Comparison of ENCODE assay signal across 10 cellular contexts in the genomic region with DNA sequence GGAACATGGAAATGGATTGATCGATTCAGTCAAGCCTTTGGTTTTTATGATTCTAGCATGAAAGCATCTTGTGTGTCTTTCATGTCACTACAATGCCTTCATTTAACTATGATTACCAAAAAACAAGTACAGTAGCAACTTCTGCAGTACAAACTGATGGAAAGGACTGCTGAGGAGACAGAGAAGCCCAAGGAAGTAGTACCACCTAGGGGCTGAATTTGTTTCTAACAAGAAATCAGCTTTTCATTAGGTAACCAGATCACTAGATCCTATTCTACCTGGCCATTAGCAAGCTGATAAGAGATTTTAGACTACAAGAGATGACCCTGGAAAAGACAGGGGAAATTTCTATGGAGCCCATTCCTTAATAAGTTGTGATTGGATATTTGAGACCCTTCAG. TPM values are rescaled to one million over a fixed set of nuclear protein-coding genes. Genes with fewer than 3 reads are reported as not detected.
DNase-seq lines count a peak whose midpoint lies in the region; ATAC-seq and TF ChIP-seq lines count a peak whose summit lies in the region.
"Had no signal": no experiment of that assay in that cellular context is flagged by ENCODE, and none has a peak within 500 bp of the region (broad histone marks: within the 10 kb centered on the region; RNA-seq: fewer than 3 reads in every experiment).

No MANE protein-coding gene starts in this region.

- peak; percentile 27 for DNase-seq in Caki2 (ENCODE audit: low read depth)
- DNase-seq in HFFc6: peak; percentile 35
- peak; percentile 47 for DNase-seq in astrocyte of the hippocampus (ENCODE audit: low read depth, low spot score)
- DNase-seq in memory B cell (ENCODE audit: low spot score in 2 of 2): no peak
- no peak for DNase-seq in activated naive CD8-positive, alpha-beta T cell treated with anti-CD3 and anti-CD28 coated beads, Interleukin-2, amount 50 U/mL, for 24 hours
- no peak for DNase-seq in DMS79 (lab: John Stamatoyannopoulos, UW)
- no peak for DNase-seq in NCI-H1048 (lab: John Stamatoyannopoulos, UW)
- DNase-seq: islet precursor cell had no signal

- TF ChIP-seq CTCF in HFFc6 (IDR thresholded peaks at IDR 0.05): peak; percentile 69

- H3K4me3 Mint-ChIP-seq in HFFc6 (no peak overlapping the region), memory B cell (no peak overlapping the region)
- H3K4me3 Mint-ChIP-seq in activated naive CD8-positive, alpha-beta T cell treated with anti-CD3 and anti-CD28 coated beads, Interleukin-2, amount 50 U/mL, for 24 hours: no peak overlapping the region

- H3K4me1 Mint-ChIP-seq in HFFc6 (ENCODE audit: low read depth) (peaks cover 35% of the 10 kb centered on the region; the same call in 1 of the 2 replicates), memory B cell (peaks cover 18% of the 10 kb centered on the region)
- peaks cover 27% of the 10 kb centered on the region for H3K4me1 Mint-ChIP-seq in activated naive CD8-positive, alpha-beta T cell treated with anti-CD3 and anti-CD28 coated beads, Interleukin-2, amount 50 U/mL, for 24 hours

- in situ Hi-C loops in Caki2 (cut with HindIII; ENCODE audit: low pct_unique_long_range_greater_than_20kb, low sequenced_read_pairs): no loop called here

- H3K9me3 Mint-ChIP-seq in HFFc6 (no peaks in the 10 kb centered on the region), memory B cell (no peaks in the 10 kb centered on the region)
- H3K9me3 Mint-ChIP-seq in activated naive CD8-positive, alpha-beta T cell treated with anti-CD3 and anti-CD28 coated beads, Interleukin-2, amount 50 U/mL, for 24 hours: no peaks in the 10 kb centered on the region

- H3K36me3 Mint-ChIP-seq in HFFc6 (ENCODE audit: low read depth): no peaks in the 10 kb centered on the region
- H3K36me3 Mint-ChIP-seq in memory B cell: no peaks in the 10 kb centered on the region
- no peaks in the 10 kb centered on the region for H3K36me3 Mint-ChIP-seq in activated naive CD8-positive, alpha-beta T cell treated with anti-CD3 and anti-CD28 coated beads, Interleukin-2, amount 50 U/mL, for 24 hours (ENCODE audit: low read depth)

- H3K27ac Mint-ChIP-seq in HFFc6 (no peak overlapping the region), memory B cell (no peak overlapping the region)
- no peak overlapping the region for H3K27ac Mint-ChIP-seq in activated naive CD8-positive, alpha-beta T cell treated with anti-CD3 and anti-CD28 coated beads, Interleukin-2, amount 50 U/mL, for 24 hours

- H3K27me3 Mint-ChIP-seq in HFFc6 (ENCODE audit: insufficient read depth) (no peaks in the 10 kb centered on the region), memory B cell (no peaks in the 10 kb centered on the region)
- H3K27me3 Mint-ChIP-seq in activated naive CD8-positive, alpha-beta T cell treated with anti-CD3 and anti-CD28 coated beads, Interleukin-2, amount 50 U/mL, for 24 hours: no peaks in the 10 kb centered on the region

- peak; percentile 31 for ATAC-seq in memory B cell (ENCODE audit: low read depth)
- no peak for ATAC-seq in activated naive CD8-positive, alpha-beta T cell treated with anti-CD3 and anti-CD28 coated beads, Interleukin-2, amount 50 U/mL, for 24 hours
- no peak for ATAC-seq in GM21737 (IDR thresholded peaks at IDR 0.05; ENCODE audit: unreplicated experiment)

RNA-seq across cellular contexts. Expression of gene IFIT1, which starts 3.2 kb away (rescaled TPM):
- total RNA-seq in Caki2 (2014; rRNA removed; shearing (Covaris generic); ENCODE audit: low replicate concordance): 19.8 and 26.9 TPM in 2 replicates
- 10 to 100 TPM; 35.7 to 52.5 (median 49.1) TPM for total RNA-seq in HFFc6 (2021; fragmentation: NEBNext Ultra II Directional; extraction: Animal tissue kit (Norgen Biotek cat#: 25700))

RNA-seq across cellular contexts. Expression of gene IFIT1B, which starts 11.4 kb away (rescaled TPM):
- total RNA-seq in Caki2 (2014; rRNA removed; shearing (Covaris generic); ENCODE audit: low replicate concordance): not detected in 2 replicates
- not detected for total RNA-seq in HFFc6 (2021; fragmentation: NEBNext Ultra II Directional; extraction: Animal tissue kit (Norgen Biotek cat#: 25700))
- total RNA-seq: activated CD8-positive, alpha-beta memory T cell treated with anti-CD3 and anti-CD28 coated beads for 36 hours had no signal

RNA-seq across cellular contexts. Expression of gene IFIT5, which starts 25.1 kb away (rescaled TPM):
- 7.2 and 16.0 TPM in 2 replicates for total RNA-seq in Caki2 (2014; rRNA removed; shearing (Covaris generic); ENCODE audit: low replicate concordance)
- 10 to 100 TPM; 19.2 to 26.1 (median 22.4) TPM for total RNA-seq in HFFc6 (2021; fragmentation: NEBNext Ultra II Directional; extraction: Animal tissue kit (Norgen Biotek cat#: 25700))

Comparison
In these comparisons a context has a peak if more than half of its experiments do, and no peak if none do; other contexts are left out.
1. DNase-seq: peak in Caki2 (single experiment), HFFc6 (single experiment) and astrocyte of the hippocampus (single experiment); none in memory B cell (0 of 2), activated naive CD8-positive, alpha-beta T cell treated with anti-CD3 and anti-CD28 coated beads, Interleukin-2, amount 50 U/mL, for 24 hours (single experiment), DMS79 (single experiment) and NCI-H1048 (single experiment).